8 cellular contexts compared by ENCODE assay signal in genomic region chr12:121391619-121392324, GRCh38.
DNase-seq lines count a peak whose midpoint lies in the region; ATAC-seq and TF ChIP-seq lines count a peak whose summit lies in the region.

No MANE protein-coding gene starts in this region.

- DNase-seq in AG09319 (ENCODE audit: extremely low read depth, low read depth) (peak; percentile 30), medulla oblongata (ENCODE audit: extremely low spot score) (peak; percentile 43), hippocampal formation (lab: John Stamatoyannopoulos, UW) (no peak), cerebellar nuclear complex (lab: John Stamatoyannopoulos, UW) (no peak)
- peak; percentile 56 for DNase-seq in activated CD8-positive, alpha-beta memory T cell treated with anti-CD3 and anti-CD28 coated beads, Interleukin-2, amount 50 U/mL, for 48 hours

- ATAC-seq in HG03066 (IDR thresholded peaks at IDR 0.05; ENCODE audit: low read depth, unreplicated experiment) (peak; percentile 56), HG03442 (IDR thresholded peaks at IDR 0.05; ENCODE audit: unreplicated experiment) (no peak), HG03378 (IDR thresholded peaks at IDR 0.05; ENCODE audit: unreplicated experiment) (no peak)

- no peak for TF ChIP-seq CTCF in AG09319 (IDR thresholded peaks at IDR 0.05; ENCODE audit: low read depth, low read length)

Comparison
In these comparisons a context has a peak if more than half of its experiments do, and no peak if none do; other contexts are left out.
1. DNase-seq: peak in AG09319 (single experiment), activated CD8-positive, alpha-beta memory T cell treated with anti-CD3 and anti-CD28 coated beads, Interleukin-2, amount 50 U/mL, for 48 hours (single experiment) and medulla oblongata (single experiment); none in hippocampal formation (0 of 2) and cerebellar nuclear complex (0 of 2).